Comparison of ENCODE assay signal across 28 cellular contexts in the genomic region with DNA sequence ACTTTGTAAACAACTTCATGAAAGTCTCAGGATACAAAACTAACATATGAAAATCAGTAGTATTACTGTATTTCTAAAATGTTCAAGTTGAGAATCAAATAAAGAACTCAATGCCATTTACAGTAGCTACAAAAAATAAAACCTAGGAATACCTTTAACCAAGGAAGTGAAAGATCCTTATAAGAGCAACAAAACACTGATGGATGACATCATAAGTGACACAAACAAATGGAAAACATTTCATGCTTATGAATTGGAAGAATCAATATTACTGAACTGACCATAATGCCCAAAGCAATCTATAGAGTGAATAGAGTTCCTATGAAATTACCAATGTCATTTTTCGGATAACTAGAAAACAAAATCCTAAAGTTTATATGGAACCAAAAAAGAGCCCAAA.
"Had no signal": no experiment of that assay in that cellular context is flagged by ENCODE, and none has a peak within 500 bp of the region (broad histone marks: within the 10 kb centered on the region; RNA-seq: fewer than 3 reads in every experiment).

No MANE protein-coding gene starts in this region.

- H3K4me1 ChIP-seq: colonic mucosa, esophagus muscularis mucosa, esophagus squamous epithelium, foreskin keratinocyte, gastrocnemius medialis, gastroesophageal sphincter, heart left ventricle, heart right ventricle had no signal

- H3K36me3 ChIP-seq: colonic mucosa, esophagus muscularis mucosa, esophagus squamous epithelium, gastrocnemius medialis, gastroesophageal sphincter, heart left ventricle, heart right ventricle had no signal

- H3K27ac ChIP-seq: colonic mucosa, coronary artery, dorsolateral prefrontal cortex, epithelial cell of prostate, esophagus muscularis mucosa, esophagus squamous epithelium, foreskin keratinocyte, gastrocnemius medialis, gastroesophageal sphincter, heart left ventricle, heart right ventricle had no signal

- FAIRE-seq: colon, endometrium, endothelial cell of umbilical vein, frontal cortex had no signal

- H3K27me3 ChIP-seq: colonic mucosa, dorsolateral prefrontal cortex, esophagus muscularis mucosa, esophagus squamous epithelium, foreskin keratinocyte, gastrocnemius medialis, gastroesophageal sphincter, heart left ventricle, heart right ventricle had no signal

- ATAC-seq: effector memory CD8-positive, alpha-beta T cell; esophagus mucosa; foreskin keratinocyte; gastrocnemius medialis; gastroesophageal sphincter; heart left ventricle; heart right ventricle had no signal

- H3K4me3 ChIP-seq: colonic mucosa, coronary artery, dorsolateral prefrontal cortex, esophagus muscularis mucosa, esophagus squamous epithelium, gastrocnemius medialis, gastroesophageal sphincter, heart left ventricle, heart right ventricle had no signal

- H3K9me3 ChIP-seq: colonic mucosa had no signal

- DNase-seq: colonic mucosa; cortex of kidney; dermis blood vessel endothelial cell; dorsolateral prefrontal cortex; effector CD4-positive, alpha-beta T cell; effector CD8-positive, alpha-beta T cell; effector memory CD4-positive, alpha-beta T cell; effector memory CD8-positive, alpha-beta T cell; endodermal cell; erythroblast; esophagus squamous epithelium; foreskin fibroblast; foreskin keratinocyte; foreskin melanocyte; gastrocnemius medialis; glutamatergic neuron; head of caudate nucleus; heart left ventricle; heart right ventricle had no signal
